Comparison of ENCODE assay signal across 1 cellular context in the genomic region with DNA sequence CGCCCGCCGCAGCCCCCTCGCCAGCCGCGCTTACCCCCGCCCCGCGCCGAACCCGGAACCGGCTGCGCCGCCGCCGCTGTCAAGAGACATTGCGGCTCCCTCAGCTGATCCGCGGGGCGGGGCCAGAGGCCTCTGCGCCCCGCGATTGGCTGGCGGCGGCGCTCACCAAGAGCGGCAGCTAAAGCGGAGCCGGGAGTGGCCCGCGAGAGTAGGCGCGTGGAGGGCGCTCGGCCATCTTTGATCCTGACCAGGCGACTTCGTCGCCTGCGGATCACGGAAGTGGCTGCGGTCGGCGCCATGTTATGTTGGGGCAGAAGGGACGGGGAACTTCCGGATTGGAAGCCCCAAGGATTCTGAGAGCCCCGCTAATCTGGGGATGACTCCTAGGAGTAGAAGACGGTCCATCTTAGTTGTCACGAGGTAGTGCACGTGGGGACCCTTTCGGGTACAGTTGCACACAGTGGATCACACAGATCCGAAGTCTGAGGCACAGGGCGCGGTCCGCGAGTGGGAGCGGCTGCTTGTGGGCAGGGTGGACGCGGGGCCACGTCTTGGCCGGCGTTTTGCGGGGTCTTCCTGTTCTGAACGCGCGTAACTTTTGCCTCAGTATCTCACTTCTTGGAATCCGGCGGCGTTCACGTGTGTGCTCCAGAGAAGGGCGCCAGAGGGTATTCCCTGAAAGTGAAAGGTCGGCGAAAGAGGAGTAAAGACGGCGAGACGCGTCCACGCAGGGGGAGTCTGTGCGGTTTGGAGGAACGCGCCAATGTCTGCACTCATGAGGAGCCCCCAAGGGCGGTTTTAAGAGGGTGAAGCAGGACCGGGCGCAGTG.
TF ChIP-seq lines count a peak whose summit lies in the region.

A gene with protein sequence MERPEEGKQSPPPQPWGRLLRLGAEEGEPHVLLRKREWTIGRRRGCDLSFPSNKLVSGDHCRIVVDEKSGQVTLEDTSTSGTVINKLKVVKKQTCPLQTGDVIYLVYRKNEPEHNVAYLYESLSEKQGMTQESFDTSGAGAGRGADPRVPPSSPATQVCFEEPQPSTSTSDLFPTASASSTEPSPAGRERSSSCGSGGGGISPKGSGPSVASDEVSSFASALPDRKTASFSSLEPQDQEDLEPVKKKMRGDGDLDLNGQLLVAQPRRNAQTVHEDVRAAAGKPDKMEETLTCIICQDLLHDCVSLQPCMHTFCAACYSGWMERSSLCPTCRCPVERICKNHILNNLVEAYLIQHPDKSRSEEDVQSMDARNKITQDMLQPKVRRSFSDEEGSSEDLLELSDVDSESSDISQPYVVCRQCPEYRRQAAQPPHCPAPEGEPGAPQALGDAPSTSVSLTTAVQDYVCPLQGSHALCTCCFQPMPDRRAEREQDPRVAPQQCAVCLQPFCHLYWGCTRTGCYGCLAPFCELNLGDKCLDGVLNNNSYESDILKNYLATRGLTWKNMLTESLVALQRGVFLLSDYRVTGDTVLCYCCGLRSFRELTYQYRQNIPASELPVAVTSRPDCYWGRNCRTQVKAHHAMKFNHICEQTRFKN (minus strand): TSS at position 93 of the 829 bp plus-strand sequence. CDS start 277 bp downstream, outside the sequence.

TF ChIP-seq in HepG2, 621 proteins besides CTCF, POLR2A, EP300 and RAD21 (continued from another document and continues in another):
- TF ChIP-seq, protein P1, sequence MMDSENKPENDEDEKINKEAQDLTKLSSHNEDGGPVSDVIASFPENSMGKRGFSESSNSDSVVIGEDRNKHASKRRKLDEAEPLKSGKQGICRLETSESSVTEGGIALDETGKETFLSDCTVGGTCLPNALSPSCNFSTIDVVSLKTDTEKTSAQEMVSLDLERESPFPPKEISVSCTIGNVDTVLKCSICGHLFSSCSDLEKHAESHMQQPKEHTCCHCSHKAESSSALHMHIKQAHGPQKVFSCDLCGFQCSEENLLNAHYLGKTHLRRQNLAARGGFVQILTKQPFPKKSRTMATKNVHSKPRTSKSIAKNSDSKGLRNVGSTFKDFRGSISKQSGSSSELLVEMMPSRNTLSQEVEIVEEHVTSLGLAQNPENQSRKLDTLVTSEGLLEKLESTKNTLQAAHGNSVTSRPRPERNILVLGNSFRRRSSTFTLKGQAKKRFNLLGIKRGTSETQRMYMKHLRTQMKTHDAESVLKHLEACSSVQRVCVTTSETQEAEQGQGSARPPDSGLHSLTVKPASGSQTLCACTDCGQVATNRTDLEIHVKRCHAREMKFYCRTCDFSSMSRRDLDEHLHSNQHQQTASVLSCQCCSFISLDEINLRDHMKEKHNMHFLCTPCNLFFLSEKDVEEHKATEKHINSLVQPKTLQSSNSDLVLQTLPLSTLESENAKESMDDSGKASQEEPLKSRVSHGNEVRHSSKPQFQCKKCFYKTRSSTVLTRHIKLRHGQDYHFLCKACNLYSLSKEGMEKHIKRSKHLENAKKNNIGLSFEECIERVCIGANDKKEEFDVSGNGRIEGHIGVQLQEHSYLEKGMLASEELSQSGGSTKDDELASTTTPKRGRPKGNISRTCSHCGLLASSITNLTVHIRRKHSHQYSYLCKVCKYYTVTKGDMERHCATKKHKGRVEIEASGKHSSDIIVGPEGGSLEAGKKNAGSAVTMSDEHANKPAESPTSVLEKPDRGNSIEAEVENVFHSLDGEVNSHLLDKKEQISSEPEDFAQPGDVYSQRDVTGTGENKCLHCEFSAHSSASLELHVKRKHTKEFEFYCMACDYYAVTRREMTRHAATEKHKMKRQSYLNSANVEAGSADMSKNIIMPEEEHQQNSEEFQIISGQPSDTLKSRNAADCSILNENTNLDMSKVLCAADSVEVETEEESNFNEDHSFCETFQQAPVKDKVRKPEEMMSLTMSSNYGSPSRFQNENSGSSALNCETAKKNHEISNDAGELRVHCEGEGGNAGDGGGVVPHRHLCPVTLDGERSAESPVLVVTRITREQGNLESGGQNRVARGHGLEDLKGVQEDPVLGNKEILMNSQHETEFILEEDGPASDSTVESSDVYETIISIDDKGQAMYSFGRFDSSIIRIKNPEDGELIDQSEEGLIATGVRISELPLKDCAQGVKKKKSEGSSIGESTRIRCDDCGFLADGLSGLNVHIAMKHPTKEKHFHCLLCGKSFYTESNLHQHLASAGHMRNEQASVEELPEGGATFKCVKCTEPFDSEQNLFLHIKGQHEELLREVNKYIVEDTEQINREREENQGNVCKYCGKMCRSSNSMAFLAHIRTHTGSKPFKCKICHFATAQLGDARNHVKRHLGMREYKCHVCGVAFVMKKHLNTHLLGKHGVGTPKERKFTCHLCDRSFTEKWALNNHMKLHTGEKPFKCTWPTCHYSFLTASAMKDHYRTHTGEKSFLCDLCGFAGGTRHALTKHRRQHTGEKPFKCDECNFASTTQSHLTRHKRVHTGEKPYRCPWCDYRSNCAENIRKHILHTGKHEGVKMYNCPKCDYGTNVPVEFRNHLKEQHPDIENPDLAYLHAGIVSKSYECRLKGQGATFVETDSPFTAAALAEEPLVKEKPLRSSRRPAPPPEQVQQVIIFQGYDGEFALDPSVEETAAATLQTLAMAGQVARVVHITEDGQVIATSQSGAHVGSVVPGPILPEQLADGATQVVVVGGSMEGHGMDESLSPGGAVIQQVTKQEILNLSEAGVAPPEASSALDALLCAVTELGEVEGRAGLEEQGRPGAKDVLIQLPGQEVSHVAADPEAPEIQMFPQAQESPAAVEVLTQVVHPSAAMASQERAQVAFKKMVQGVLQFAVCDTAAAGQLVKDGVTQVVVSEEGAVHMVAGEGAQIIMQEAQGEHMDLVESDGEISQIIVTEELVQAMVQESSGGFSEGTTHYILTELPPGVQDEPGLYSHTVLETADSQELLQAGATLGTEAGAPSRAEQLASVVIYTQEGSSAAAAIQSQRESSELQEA (CRISPR knock-in tag; IDR thresholded peaks at IDR 0.05; ENCODE audit: not compliant biosample characterization) = peak; percentile 29
- no peak for TF ChIP-seq HNF4G (IDR thresholded peaks at IDR 0.05; ENCODE audit: borderline replicate concordance, low read depth, low read length)
- TF ChIP-seq HNF4G (CRISPR knock-in tag; IDR thresholded peaks at IDR 0.05; ENCODE audit: borderline replicate concordance, low read depth) = 0 out of 2 replicates have a peak, but pooled peaks have one; percentile 14
- peak; percentile 81; the same call in 1 of the 2 replicates for TF ChIP-seq ZSCAN20 (CRISPR knock-in tag; IDR thresholded peaks at IDR 0.05; ENCODE audit: borderline replicate concordance)
- TF ChIP-seq ZNF777 (CRISPR knock-in tag; IDR thresholded peaks at IDR 0.05) = no peak; the same call in 1 of the 2 replicates
- peak; percentile 89 for TF ChIP-seq HNRNPK (IDR thresholded peaks at IDR 0.05; ENCODE audit: low read depth, low read length, poor library complexity, severe bottlenecking)
- no peak for TF ChIP-seq ARNT (IDR thresholded peaks at IDR 0.05)
- TF ChIP-seq, protein P2, sequence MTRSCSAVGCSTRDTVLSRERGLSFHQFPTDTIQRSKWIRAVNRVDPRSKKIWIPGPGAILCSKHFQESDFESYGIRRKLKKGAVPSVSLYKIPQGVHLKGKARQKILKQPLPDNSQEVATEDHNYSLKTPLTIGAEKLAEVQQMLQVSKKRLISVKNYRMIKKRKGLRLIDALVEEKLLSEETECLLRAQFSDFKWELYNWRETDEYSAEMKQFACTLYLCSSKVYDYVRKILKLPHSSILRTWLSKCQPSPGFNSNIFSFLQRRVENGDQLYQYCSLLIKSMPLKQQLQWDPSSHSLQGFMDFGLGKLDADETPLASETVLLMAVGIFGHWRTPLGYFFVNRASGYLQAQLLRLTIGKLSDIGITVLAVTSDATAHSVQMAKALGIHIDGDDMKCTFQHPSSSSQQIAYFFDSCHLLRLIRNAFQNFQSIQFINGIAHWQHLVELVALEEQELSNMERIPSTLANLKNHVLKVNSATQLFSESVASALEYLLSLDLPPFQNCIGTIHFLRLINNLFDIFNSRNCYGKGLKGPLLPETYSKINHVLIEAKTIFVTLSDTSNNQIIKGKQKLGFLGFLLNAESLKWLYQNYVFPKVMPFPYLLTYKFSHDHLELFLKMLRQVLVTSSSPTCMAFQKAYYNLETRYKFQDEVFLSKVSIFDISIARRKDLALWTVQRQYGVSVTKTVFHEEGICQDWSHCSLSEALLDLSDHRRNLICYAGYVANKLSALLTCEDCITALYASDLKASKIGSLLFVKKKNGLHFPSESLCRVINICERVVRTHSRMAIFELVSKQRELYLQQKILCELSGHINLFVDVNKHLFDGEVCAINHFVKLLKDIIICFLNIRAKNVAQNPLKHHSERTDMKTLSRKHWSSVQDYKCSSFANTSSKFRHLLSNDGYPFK (CRISPR knock-in tag; IDR thresholded peaks at IDR 0.05; ENCODE audit: borderline replicate concordance) = peak; percentile 88; the same call in 1 of the 2 replicates
- TF ChIP-seq, protein P3, sequence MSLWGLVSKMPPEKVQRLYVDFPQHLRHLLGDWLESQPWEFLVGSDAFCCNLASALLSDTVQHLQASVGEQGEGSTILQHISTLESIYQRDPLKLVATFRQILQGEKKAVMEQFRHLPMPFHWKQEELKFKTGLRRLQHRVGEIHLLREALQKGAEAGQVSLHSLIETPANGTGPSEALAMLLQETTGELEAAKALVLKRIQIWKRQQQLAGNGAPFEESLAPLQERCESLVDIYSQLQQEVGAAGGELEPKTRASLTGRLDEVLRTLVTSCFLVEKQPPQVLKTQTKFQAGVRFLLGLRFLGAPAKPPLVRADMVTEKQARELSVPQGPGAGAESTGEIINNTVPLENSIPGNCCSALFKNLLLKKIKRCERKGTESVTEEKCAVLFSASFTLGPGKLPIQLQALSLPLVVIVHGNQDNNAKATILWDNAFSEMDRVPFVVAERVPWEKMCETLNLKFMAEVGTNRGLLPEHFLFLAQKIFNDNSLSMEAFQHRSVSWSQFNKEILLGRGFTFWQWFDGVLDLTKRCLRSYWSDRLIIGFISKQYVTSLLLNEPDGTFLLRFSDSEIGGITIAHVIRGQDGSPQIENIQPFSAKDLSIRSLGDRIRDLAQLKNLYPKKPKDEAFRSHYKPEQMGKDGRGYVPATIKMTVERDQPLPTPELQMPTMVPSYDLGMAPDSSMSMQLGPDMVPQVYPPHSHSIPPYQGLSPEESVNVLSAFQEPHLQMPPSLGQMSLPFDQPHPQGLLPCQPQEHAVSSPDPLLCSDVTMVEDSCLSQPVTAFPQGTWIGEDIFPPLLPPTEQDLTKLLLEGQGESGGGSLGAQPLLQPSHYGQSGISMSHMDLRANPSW (CRISPR knock-in tag; IDR thresholded peaks at IDR 0.05; ENCODE audit: borderline replicate concordance) = no peak
- peak; percentile 34; the same call in 1 of the 2 replicates for TF ChIP-seq ZNF766 (CRISPR knock-in tag; IDR thresholded peaks at IDR 0.05; ENCODE audit: borderline replicate concordance)
- TF ChIP-seq MAFG (CRISPR knock-in tag; IDR thresholded peaks at IDR 0.05) = no peak
- TF ChIP-seq, protein P4, sequence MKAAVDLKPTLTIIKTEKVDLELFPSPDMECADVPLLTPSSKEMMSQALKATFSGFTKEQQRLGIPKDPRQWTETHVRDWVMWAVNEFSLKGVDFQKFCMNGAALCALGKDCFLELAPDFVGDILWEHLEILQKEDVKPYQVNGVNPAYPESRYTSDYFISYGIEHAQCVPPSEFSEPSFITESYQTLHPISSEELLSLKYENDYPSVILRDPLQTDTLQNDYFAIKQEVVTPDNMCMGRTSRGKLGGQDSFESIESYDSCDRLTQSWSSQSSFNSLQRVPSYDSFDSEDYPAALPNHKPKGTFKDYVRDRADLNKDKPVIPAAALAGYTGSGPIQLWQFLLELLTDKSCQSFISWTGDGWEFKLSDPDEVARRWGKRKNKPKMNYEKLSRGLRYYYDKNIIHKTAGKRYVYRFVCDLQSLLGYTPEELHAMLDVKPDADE (CRISPR knock-in tag; IDR thresholded peaks at IDR 0.05) = 0 out of 2 replicates have a peak, but pooled peaks have one; percentile 37
- no peak for TF ChIP-seq TCF12 (IDR thresholded peaks at IDR 0.05)
- TF ChIP-seq TCF12 (CRISPR knock-in tag; IDR thresholded peaks at IDR 0.05) = no peak
- TF ChIP-seq, protein P5, sequence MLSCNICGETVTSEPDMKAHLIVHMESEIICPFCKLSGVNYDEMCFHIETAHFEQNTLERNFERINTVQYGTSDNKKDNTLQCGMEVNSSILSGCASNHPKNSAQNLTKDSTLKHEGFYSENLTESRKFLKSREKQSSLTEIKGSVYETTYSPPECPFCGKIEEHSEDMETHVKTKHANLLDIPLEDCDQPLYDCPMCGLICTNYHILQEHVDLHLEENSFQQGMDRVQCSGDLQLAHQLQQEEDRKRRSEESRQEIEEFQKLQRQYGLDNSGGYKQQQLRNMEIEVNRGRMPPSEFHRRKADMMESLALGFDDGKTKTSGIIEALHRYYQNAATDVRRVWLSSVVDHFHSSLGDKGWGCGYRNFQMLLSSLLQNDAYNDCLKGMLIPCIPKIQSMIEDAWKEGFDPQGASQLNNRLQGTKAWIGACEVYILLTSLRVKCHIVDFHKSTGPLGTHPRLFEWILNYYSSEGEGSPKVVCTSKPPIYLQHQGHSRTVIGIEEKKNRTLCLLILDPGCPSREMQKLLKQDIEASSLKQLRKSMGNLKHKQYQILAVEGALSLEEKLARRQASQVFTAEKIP (CRISPR knock-in tag; IDR thresholded peaks at IDR 0.05; ENCODE audit: borderline replicate concordance) = no peak
- TF ChIP-seq TOPORS (CRISPR knock-in tag; IDR thresholded peaks at IDR 0.05) = 0 out of 2 replicates have a peak, but pooled peaks have one; percentile 52
- peak; percentile 45; the same call in 1 of the 2 replicates for TF ChIP-seq ZNF274 (CRISPR knock-in tag; IDR thresholded peaks at IDR 0.05)
- peak; percentile 76 for TF ChIP-seq TAF1 (CRISPR knock-in tag; IDR thresholded peaks at IDR 0.05)
- no peak for TF ChIP-seq ZNF569 (CRISPR knock-in tag; IDR thresholded peaks at IDR 0.05; ENCODE audit: borderline replicate concordance)
- TF ChIP-seq, protein P6, sequence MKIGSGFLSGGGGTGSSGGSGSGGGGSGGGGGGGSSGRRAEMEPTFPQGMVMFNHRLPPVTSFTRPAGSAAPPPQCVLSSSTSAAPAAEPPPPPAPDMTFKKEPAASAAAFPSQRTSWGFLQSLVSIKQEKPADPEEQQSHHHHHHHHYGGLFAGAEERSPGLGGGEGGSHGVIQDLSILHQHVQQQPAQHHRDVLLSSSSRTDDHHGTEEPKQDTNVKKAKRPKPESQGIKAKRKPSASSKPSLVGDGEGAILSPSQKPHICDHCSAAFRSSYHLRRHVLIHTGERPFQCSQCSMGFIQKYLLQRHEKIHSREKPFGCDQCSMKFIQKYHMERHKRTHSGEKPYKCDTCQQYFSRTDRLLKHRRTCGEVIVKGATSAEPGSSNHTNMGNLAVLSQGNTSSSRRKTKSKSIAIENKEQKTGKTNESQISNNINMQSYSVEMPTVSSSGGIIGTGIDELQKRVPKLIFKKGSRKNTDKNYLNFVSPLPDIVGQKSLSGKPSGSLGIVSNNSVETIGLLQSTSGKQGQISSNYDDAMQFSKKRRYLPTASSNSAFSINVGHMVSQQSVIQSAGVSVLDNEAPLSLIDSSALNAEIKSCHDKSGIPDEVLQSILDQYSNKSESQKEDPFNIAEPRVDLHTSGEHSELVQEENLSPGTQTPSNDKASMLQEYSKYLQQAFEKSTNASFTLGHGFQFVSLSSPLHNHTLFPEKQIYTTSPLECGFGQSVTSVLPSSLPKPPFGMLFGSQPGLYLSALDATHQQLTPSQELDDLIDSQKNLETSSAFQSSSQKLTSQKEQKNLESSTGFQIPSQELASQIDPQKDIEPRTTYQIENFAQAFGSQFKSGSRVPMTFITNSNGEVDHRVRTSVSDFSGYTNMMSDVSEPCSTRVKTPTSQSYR (CRISPR knock-in tag; IDR thresholded peaks at IDR 0.05; ENCODE audit: borderline replicate concordance) = no peak
- no peak; the same call in 1 of the 2 replicates for TF ChIP-seq NFKBIZ (CRISPR knock-in tag; IDR thresholded peaks at IDR 0.05)
- TF ChIP-seq, protein P7, sequence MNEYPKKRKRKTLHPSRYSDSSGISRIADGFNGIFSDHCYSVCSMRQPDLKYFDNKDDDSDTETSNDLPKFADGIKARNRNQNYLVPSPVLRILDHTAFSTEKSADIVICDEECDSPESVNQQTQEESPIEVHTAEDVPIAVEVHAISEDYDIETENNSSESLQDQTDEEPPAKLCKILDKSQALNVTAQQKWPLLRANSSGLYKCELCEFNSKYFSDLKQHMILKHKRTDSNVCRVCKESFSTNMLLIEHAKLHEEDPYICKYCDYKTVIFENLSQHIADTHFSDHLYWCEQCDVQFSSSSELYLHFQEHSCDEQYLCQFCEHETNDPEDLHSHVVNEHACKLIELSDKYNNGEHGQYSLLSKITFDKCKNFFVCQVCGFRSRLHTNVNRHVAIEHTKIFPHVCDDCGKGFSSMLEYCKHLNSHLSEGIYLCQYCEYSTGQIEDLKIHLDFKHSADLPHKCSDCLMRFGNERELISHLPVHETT (CRISPR knock-in tag; conservative IDR thresholded peaks at IDR 0.05) = 0 out of 2 replicates have a peak, but pooled peaks have one; percentile 56
- no peak for TF ChIP-seq KLF9 (CRISPR knock-in tag; IDR thresholded peaks at IDR 0.05; ENCODE audit: low read depth)
